8 cellular contexts compared by ENCODE assay signal in genomic region chr5:110738503-110738811, GRCh38. TPM values are rescaled to one million over a fixed set of nuclear protein-coding genes. Genes with fewer than 3 reads are reported as not detected.
DNase-seq lines count a peak whose midpoint lies in the region; ATAC-seq and TF ChIP-seq lines count a peak whose summit lies in the region.

No MANE protein-coding gene starts in this region.

- DNase-seq in CD14-positive monocyte (ENCODE audit: low spot score) (no peak), hepatocyte (ENCODE audit: low spot score) (no peak), NCI-H1930 (lab: John Stamatoyannopoulos, UW) (no peak), dedifferentiated amniotic fluid mesenchymal stem cell (ENCODE audit: extremely low spot score) (no peak)
- DNase-seq in stimulated activated effector memory CD8-positive, alpha-beta T cell treated with anti-CD3 and anti-CD28 coated beads, Interleukin-12 subunit alpha, Interleukin-12 subunit beta, amount 100 ng/mL, for 72 hours (ENCODE audit: low spot score in 2 of 2), result no peak

- H3K4me1 Mint-ChIP-seq in CD14-positive monocyte, result peaks cover 28% of the 10 kb centered on the region
- H3K4me1 Mint-ChIP-seq in activated naive CD4-positive, alpha-beta T cell treated with anti-CD3 and anti-CD28 coated beads, Interleukin-2, amount 50 U/mL, for 24 hours, result peaks cover 37% of the 10 kb centered on the region
- H3K4me1 Mint-ChIP-seq in stimulated activated effector memory CD8-positive, alpha-beta T cell treated with anti-CD3 and anti-CD28 coated beads, Interleukin-12 subunit alpha, Interleukin-12 subunit beta, amount 100 ng/mL, for 72 hours, result peaks cover 21% of the 10 kb centered on the region

- no peaks in the 10 kb centered on the region for H3K27me3 ChIP-seq in hepatocyte

- no peaks in the 10 kb centered on the region for H3K36me3 ChIP-seq in hepatocyte (replicated peaks; ENCODE audit: insufficient read depth, low read depth)

- peaks cover 40% of the 10 kb centered on the region for H3K79me2 ChIP-seq in hepatocyte

- peak overlapping the region; percentile 48 for H3K4me3 ChIP-seq in hepatocyte

- H3K36me3 Mint-ChIP-seq in CD14-positive monocyte, result peaks cover 1 to 3% of the 10 kb centered on the region in 2 donors
- peaks cover 4% of the 10 kb centered on the region for H3K36me3 Mint-ChIP-seq in activated naive CD4-positive, alpha-beta T cell treated with anti-CD3 and anti-CD28 coated beads, Interleukin-2, amount 50 U/mL, for 24 hours
- H3K36me3 Mint-ChIP-seq in stimulated activated effector memory CD8-positive, alpha-beta T cell treated with anti-CD3 and anti-CD28 coated beads, Interleukin-12 subunit alpha, Interleukin-12 subunit beta, amount 100 ng/mL, for 72 hours, result peaks cover 16% of the 10 kb centered on the region

- H3K27ac Mint-ChIP-seq in CD14-positive monocyte, result peak overlapping the region; percentile 87 to 97 (median 93)
- peak overlapping the region; percentile 96 for H3K27ac Mint-ChIP-seq in activated naive CD4-positive, alpha-beta T cell treated with anti-CD3 and anti-CD28 coated beads, Interleukin-2, amount 50 U/mL, for 24 hours
- H3K27ac Mint-ChIP-seq in stimulated activated effector memory CD8-positive, alpha-beta T cell treated with anti-CD3 and anti-CD28 coated beads, Interleukin-12 subunit alpha, Interleukin-12 subunit beta, amount 100 ng/mL, for 72 hours, result peak overlapping the region; percentile 94

- peaks cover 0 to 4% (median 0%) of the 10 kb centered on the region in 7 donors for H3K9me3 Mint-ChIP-seq in CD14-positive monocyte
- H3K9me3 Mint-ChIP-seq in activated naive CD4-positive, alpha-beta T cell treated with anti-CD3 and anti-CD28 coated beads, Interleukin-2, amount 50 U/mL, for 24 hours, result no peaks in the 10 kb centered on the region
- H3K9me3 Mint-ChIP-seq in stimulated activated effector memory CD8-positive, alpha-beta T cell treated with anti-CD3 and anti-CD28 coated beads, Interleukin-12 subunit alpha, Interleukin-12 subunit beta, amount 100 ng/mL, for 72 hours, result no peaks in the 10 kb centered on the region

- no peaks in the 10 kb centered on the region for H3K9me2 ChIP-seq in hepatocyte (replicated peaks; ENCODE audit: insufficient read depth)

- intact Hi-C loops in CD14-positive monocyte (cut with micrococcal nuclease), result loop anchor here in 1 of 2 donors (10.0 kb wide), 1 partner anchor 356 kb away; the partner anchor contains the start of gene WDR36

- no peaks in the 10 kb centered on the region for H3K9me3 ChIP-seq in hepatocyte (ENCODE audit: low read depth)

- peaks cover 6% of the 10 kb centered on the region for H3K4me1 ChIP-seq in hepatocyte (ENCODE audit: insufficient read depth)

- TF ChIP-seq CTCF in CD14-positive monocyte (IDR thresholded peaks at IDR 0.05) (no peak), hepatocyte (IDR thresholded peaks at IDR 0.05; ENCODE audit: poor library complexity) (no peak)

- 1% methylated on average over 14 of the region's 14 CpGs for WGBS in hepatocyte (ENCODE audit: low lambda C conversion rate, missing lambda C conversion rate)

- peak overlapping the region; percentile 92 for H3K27ac ChIP-seq in hepatocyte

- no peaks in the 10 kb centered on the region for H4K20me1 ChIP-seq in hepatocyte (ENCODE audit: insufficient read depth, poor library complexity, severe bottlenecking)

- peak; percentile 78 for ATAC-seq in GM19324 (IDR thresholded peaks at IDR 0.05; ENCODE audit: low FRiP score, unreplicated experiment)
- ATAC-seq in HG03159 (IDR thresholded peaks at IDR 0.05; ENCODE audit: unreplicated experiment), result peak; percentile 71
- peak; percentile 78 for ATAC-seq in stimulated activated effector memory CD8-positive, alpha-beta T cell treated with anti-CD3 and anti-CD28 coated beads, Interleukin-12 subunit alpha, Interleukin-12 subunit beta, amount 100 ng/mL, for 72 hours

- H3K4me2 ChIP-seq in hepatocyte, result peak overlapping the region; percentile 81

- H3K4me3 Mint-ChIP-seq in CD14-positive monocyte, result peak overlapping the region; percentile 97 to 98
- peak overlapping the region; percentile 99 for H3K4me3 Mint-ChIP-seq in activated naive CD4-positive, alpha-beta T cell treated with anti-CD3 and anti-CD28 coated beads, Interleukin-2, amount 50 U/mL, for 24 hours
- H3K4me3 Mint-ChIP-seq in stimulated activated effector memory CD8-positive, alpha-beta T cell treated with anti-CD3 and anti-CD28 coated beads, Interleukin-12 subunit alpha, Interleukin-12 subunit beta, amount 100 ng/mL, for 72 hours, result peak overlapping the region; percentile 85

- peaks cover 4 to 10% (median 8%) of the 10 kb centered on the region in 3 donors for H3K27me3 Mint-ChIP-seq in CD14-positive monocyte (ENCODE audit: low read depth in 3 of 3)
- peaks cover 5% of the 10 kb centered on the region for H3K27me3 Mint-ChIP-seq in activated naive CD4-positive, alpha-beta T cell treated with anti-CD3 and anti-CD28 coated beads, Interleukin-2, amount 50 U/mL, for 24 hours

- H2AFZ ChIP-seq in hepatocyte, result peak overlapping the region; percentile 89

RNA-seq across cellular contexts. Expression of gene SLC25A46, which starts 0.3 kb away (rescaled TPM):
- polyA plus RNA-seq in CD14-positive monocyte (10 to 100 TPM; 29.7 to 32.2 TPM), hepatocyte (16.5 and 27.3 TPM in 2 replicates)
- total RNA-seq in hepatocyte, result 65.9 and 76.2 TPM in 2 replicates

RNA-seq across cellular contexts. Expression of gene TMEM232, which starts 12.0 kb away (rescaled TPM):
- polyA plus RNA-seq in CD14-positive monocyte, result 1 to 10 TPM in 1 of 2 donors, under 1 TPM in 1; 0.59 to 1.4 TPM
- total RNA-seq in hepatocyte, result 2.4 TPM in 2 replicates
- 1.3 and 2.8 TPM in 2 replicates for polyA plus RNA-seq in hepatocyte
